ENCODE assay signal across 8 cellular contexts in the genomic region with DNA sequence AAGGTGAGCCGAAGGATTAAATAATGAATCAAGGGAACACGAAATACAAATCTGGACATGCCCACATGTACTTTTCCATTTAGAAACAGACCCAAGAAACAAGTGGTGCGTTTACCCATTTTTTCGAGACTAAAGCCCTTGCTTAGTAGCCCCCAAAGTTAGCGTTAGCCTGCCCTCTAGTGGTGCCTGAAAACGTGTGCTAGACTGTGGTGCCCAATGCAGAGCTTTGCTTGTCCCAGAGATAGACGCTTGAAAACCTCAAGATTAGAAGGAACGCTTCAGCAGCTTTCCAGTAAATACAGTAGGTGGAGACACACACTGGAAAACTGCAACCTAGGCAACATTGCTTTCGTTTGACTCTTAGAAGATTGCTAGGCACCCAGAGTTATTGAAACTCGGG.
DNase-seq lines count a peak whose midpoint lies in the region; ATAC-seq and TF ChIP-seq lines count a peak whose summit lies in the region.
"Not testable (repeated sequence)": the region's sequence is repeated elsewhere in the genome, so short reads cannot be mapped to it uniquely, and the experiment has no call there.

No MANE protein-coding gene starts in this region.

- not testable (repeated sequence) for H3K4me3 ChIP-seq in GM23338

- not testable (repeated sequence) for H3K4me1 Mint-ChIP-seq in GM23338; activated CD8-positive, alpha-beta T cell treated with anti-CD3 and anti-CD28 coated beads, Interleukin-2, amount 10 ng/mL, durations not matched to agents 7 days and 5 days (ENCODE audit: low read depth); stimulated activated memory B cell treated with anti-CD40 and anti-IgM and Interleukin-4, amounts not matched to agents 10 μg/mL and 1 μg/mL and 100 μg/mL, for 72 hours

- intact Hi-C loops in left cardiac atrium (cut with DNase I), result not testable (repeated sequence)

- H3K27ac ChIP-seq in GM23338 (ENCODE audit: low read depth), result not testable (repeated sequence)

- H4K20me1 ChIP-seq in GM23338 (replicated peaks; ENCODE audit: insufficient read depth), result not testable (repeated sequence)

- not testable (repeated sequence) for H3K79me2 ChIP-seq in GM23338 (replicated peaks; ENCODE audit: insufficient read depth)

- H3K36me3 ChIP-seq in GM23338 (ENCODE audit: insufficient read depth), result not testable (repeated sequence)

- not testable (repeated sequence) for H3K27me3 Mint-ChIP-seq in GM23338 (ENCODE audit: insufficient read depth, low read depth, poor library complexity); activated CD8-positive, alpha-beta T cell treated with anti-CD3 and anti-CD28 coated beads, Interleukin-2, amount 10 ng/mL, durations not matched to agents 7 days and 5 days (ENCODE audit: low read depth); stimulated activated memory B cell treated with anti-CD40 and anti-IgM and Interleukin-4, amounts not matched to agents 10 μg/mL and 1 μg/mL and 100 μg/mL, for 72 hours

- not testable (repeated sequence) for H3K36me3 Mint-ChIP-seq in GM23338 (ENCODE audit: low read depth); activated CD8-positive, alpha-beta T cell treated with anti-CD3 and anti-CD28 coated beads, Interleukin-2, amount 10 ng/mL, durations not matched to agents 7 days and 5 days (ENCODE audit: low read depth); stimulated activated memory B cell treated with anti-CD40 and anti-IgM and Interleukin-4, amounts not matched to agents 10 μg/mL and 1 μg/mL and 100 μg/mL, for 72 hours

- H2AFZ ChIP-seq in GM23338, result not testable (repeated sequence)

- TF ChIP-seq POLR2A in GM18505 (IDR thresholded peaks at IDR 0.05; ENCODE audit: borderline replicate concordance, extremely low read depth, insufficient read depth, insufficient read length), result not testable (repeated sequence)

- DNase-seq in GM23338 (ENCODE audit: low spot score); activated CD8-positive, alpha-beta T cell treated with anti-CD3 and anti-CD28 coated beads, Interleukin-2, amount 10 ng/mL, durations not matched to agents 7 days and 5 days; left cardiac atrium: not testable (repeated sequence)

- POLR2A ChIA-PET in activated CD8-positive, alpha-beta T cell treated with anti-CD3 and anti-CD28 coated beads, Interleukin-2, amount 10 ng/mL, durations not matched to agents 7 days and 5 days (lab: Charles Lee), result not testable (repeated sequence)

- TF ChIP-seq CTCF in GM23338 (conservative IDR thresholded peaks at IDR 0.05; ENCODE audit: low read depth in 2 of 2), result not testable (repeated sequence)

- CTCF ChIA-PET in activated CD8-positive, alpha-beta T cell treated with anti-CD3 and anti-CD28 coated beads, Interleukin-2, amount 10 ng/mL, durations not matched to agents 7 days and 5 days (lab: Charles Lee), result not testable (repeated sequence)

- not testable (repeated sequence) for H3K4me2 ChIP-seq in GM23338

- not testable (repeated sequence) for H3K9me3 Mint-ChIP-seq in GM23338; activated CD8-positive, alpha-beta T cell treated with anti-CD3 and anti-CD28 coated beads, Interleukin-2, amount 10 ng/mL, durations not matched to agents 7 days and 5 days (ENCODE audit: insufficient read depth); stimulated activated memory B cell treated with anti-CD40 and anti-IgM and Interleukin-4, amounts not matched to agents 10 μg/mL and 1 μg/mL and 100 μg/mL, for 72 hours

- peak; percentile 71 for ATAC-seq in GM18505 (IDR thresholded peaks at IDR 0.05; ENCODE audit: unreplicated experiment)
- peak; percentile 52 for ATAC-seq in GM19452 (IDR thresholded peaks at IDR 0.05; ENCODE audit: unreplicated experiment)
- peak; percentile 55 for ATAC-seq in GM23338
- peak; percentile 54 for ATAC-seq in HG03025 (IDR thresholded peaks at IDR 0.05; ENCODE audit: low FRiP score, unreplicated experiment)
- peak; percentile 60 for ATAC-seq in HG03469 (IDR thresholded peaks at IDR 0.05; ENCODE audit: unreplicated experiment)
- peak; percentile 57 for ATAC-seq in activated CD8-positive, alpha-beta T cell treated with anti-CD3 and anti-CD28 coated beads, Interleukin-2, amount 10 ng/mL, durations not matched to agents 7 days and 5 days
- peak; percentile 84 to 86 for ATAC-seq in left cardiac atrium
- peak; percentile 71 for ATAC-seq in stimulated activated memory B cell treated with anti-CD40 and anti-IgM and Interleukin-4, amounts not matched to agents 10 μg/mL and 1 μg/mL and 100 μg/mL, for 72 hours

- not testable (repeated sequence) for H3K4me3 Mint-ChIP-seq in GM23338; activated CD8-positive, alpha-beta T cell treated with anti-CD3 and anti-CD28 coated beads, Interleukin-2, amount 10 ng/mL, durations not matched to agents 7 days and 5 days; stimulated activated memory B cell treated with anti-CD40 and anti-IgM and Interleukin-4, amounts not matched to agents 10 μg/mL and 1 μg/mL and 100 μg/mL, for 72 hours

- H3K4me1 ChIP-seq in GM23338 (ENCODE audit: insufficient read depth), result not testable (repeated sequence)

- not testable (repeated sequence) for H3F3A ChIP-seq in GM23338 (replicated peaks; ENCODE audit: low read depth)

- H3K27me3 ChIP-seq in GM23338 (ENCODE audit: insufficient read depth), result not testable (repeated sequence)

- H3K9me2 ChIP-seq in GM23338 (ENCODE audit: insufficient read depth), result not testable (repeated sequence)

- not testable (repeated sequence) for H3K27ac Mint-ChIP-seq in GM23338; activated CD8-positive, alpha-beta T cell treated with anti-CD3 and anti-CD28 coated beads, Interleukin-2, amount 10 ng/mL, durations not matched to agents 7 days and 5 days; stimulated activated memory B cell treated with anti-CD40 and anti-IgM and Interleukin-4, amounts not matched to agents 10 μg/mL and 1 μg/mL and 100 μg/mL, for 72 hours
